33 cellular contexts compared by ENCODE assay signal in the genomic region with DNA sequence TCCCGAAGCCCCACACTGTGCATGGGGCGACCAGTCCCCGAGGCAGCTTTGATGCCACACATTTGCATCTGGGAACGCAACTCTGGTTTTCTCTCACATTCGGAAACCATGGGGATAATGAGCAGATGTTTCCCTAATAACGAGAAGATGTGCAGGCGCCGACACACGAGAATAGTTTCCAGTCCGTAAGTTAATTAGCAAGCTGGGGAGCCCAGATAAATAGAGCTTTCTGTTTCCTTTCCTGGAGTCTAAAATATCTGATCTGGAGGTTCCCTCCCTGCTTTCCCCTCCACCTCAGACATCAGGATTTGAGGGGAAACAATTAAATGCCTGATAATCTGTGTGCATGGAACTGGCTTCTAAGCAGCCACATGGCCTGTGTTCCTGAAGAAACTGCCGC.
DNase-seq lines count a peak whose midpoint lies in the region; FAIRE-seq and TF ChIP-seq lines count a peak whose summit lies in the region.
"Had no signal": no experiment of that assay in that cellular context is flagged by ENCODE, and none has a peak within 500 bp of the region (broad histone marks: within the 10 kb centered on the region; RNA-seq: fewer than 3 reads in every experiment).

No MANE protein-coding gene starts in this region.

- H3K36me3 ChIP-seq in neural progenitor cell (no peaks in the 10 kb centered on the region), small intestine (ENCODE audit: control insufficient read depth in 2 of 2, insufficient read depth in 2 of 2, low read length in 2 of 2) (no peaks in the 10 kb centered on the region)
- H3K36me3 ChIP-seq: colonic mucosa, left lung, thoracic aorta, uterus had no signal

- H3K9me3 Mint-ChIP-seq in brain (peaks cover 0 to 5% (median 0%) of the 10 kb centered on the region in 5 experiments), neural progenitor cell (peaks cover 4% of the 10 kb centered on the region)
- H3K9me3 Mint-ChIP-seq: activated B cell treated with CpG ODN at 0.5 μM for 24 hours; activated CD4-positive, alpha-beta T cell treated with anti-CD3 and anti-CD28 coated beads, Interleukin-2, amount 10 ng/mL, durations not matched to agents 7 days and 5 days; activated naive CD8-positive, alpha-beta T cell treated with anti-CD3 and anti-CD28 coated beads for 36 hours had no signal

- H3F3A ChIP-seq in neural progenitor cell (ENCODE audit: low read depth), result peaks cover 21% of the 10 kb centered on the region

- H3K27ac Mint-ChIP-seq in brain (peak overlapping the region in 3 of 5 experiments; percentile 46 to 90 (median 75)), neural progenitor cell (peak overlapping the region; percentile 93)
- H3K27ac Mint-ChIP-seq: activated B cell treated with CpG ODN at 0.5 μM for 24 hours; activated CD4-positive, alpha-beta T cell treated with anti-CD3 and anti-CD28 coated beads, Interleukin-2, amount 10 ng/mL, durations not matched to agents 7 days and 5 days; activated naive CD8-positive, alpha-beta T cell treated with anti-CD3 and anti-CD28 coated beads for 36 hours; naive B cell had no signal

- H3K4me1 Mint-ChIP-seq in brain, result peaks cover 19% of the 10 kb centered on the region
- peaks cover 20% of the 10 kb centered on the region for H3K4me1 Mint-ChIP-seq in neural progenitor cell
- H3K4me1 Mint-ChIP-seq: activated B cell treated with CpG ODN at 0.5 μM for 24 hours; activated CD4-positive, alpha-beta T cell treated with anti-CD3 and anti-CD28 coated beads, Interleukin-2, amount 10 ng/mL, durations not matched to agents 7 days and 5 days; activated naive CD8-positive, alpha-beta T cell treated with anti-CD3 and anti-CD28 coated beads for 36 hours; naive B cell had no signal

- peak; percentile 46 for DNase-seq in D341Med (ENCODE audit: low spot score)
- DNase-seq in SK-N-DZ (ENCODE audit: low spot score), result peak; percentile 64
- peak; percentile 69 for DNase-seq in neural progenitor cell (ENCODE audit: low spot score)
- no peak for DNase-seq in activated T-cell treated with anti-CD3 and anti-CD28 coated beads, Interleukin-2, amount 50 U/mL, for 1 hour
- no peak for DNase-seq in small intestine
- DNase-seq in COR-L47 (lab: John Stamatoyannopoulos, UW), result no peak
- DNase-seq in NCI-H446 treated with DMSO at 0.1 percent for 48 hours (lab: John Stamatoyannopoulos, UW), result no peak
- DNase-seq: activated B cell treated with CpG ODN at 0.5 μM for 24 hours; activated CD4-positive, alpha-beta T cell treated with anti-CD3 and anti-CD28 coated beads, Interleukin-2, amount 10 ng/mL, durations not matched to agents 7 days and 5 days; activated gamma-delta T cell; activated naive CD8-positive, alpha-beta T cell treated with anti-CD3 and anti-CD28 coated beads for 36 hours; AML-193; aorta; CD4-positive, alpha-beta memory T cell; colonic mucosa; DMS153; effector CD4-positive, alpha-beta T cell; left lung; midbrain; naive B cell; NCI-H1092 treated with DMSO at 0.1 percent for 48 hours; NCI-H187 treated with DMSO at 0.1 percent for 48 hours; Right ventricle myocardium superior; stimulated activated naive CD4-positive, alpha-beta T cell treated with Interleukin-2 at 50 U/mL for 16 hours; SW 1271; uterus had no signal

- no peak overlapping the region for H3K9ac ChIP-seq in neural progenitor cell

- no peaks in the 10 kb centered on the region for H3K9me3 ChIP-seq in neural progenitor cell (ENCODE audit: low read depth)
- H3K9me3 ChIP-seq in small intestine (ENCODE audit: control insufficient read depth, low read depth), result no peaks in the 10 kb centered on the region
- H3K9me3 ChIP-seq: colonic mucosa, left lung, thoracic aorta, uterus had no signal

- 66 to 83% (median 82%) methylated on average over 11 of the region's 11 CpGs for WGBS in small intestine, 3 donors

- H3K4me1 ChIP-seq in neural progenitor cell, result peaks cover 20% of the 10 kb centered on the region
- no peaks in the 10 kb centered on the region for H3K4me1 ChIP-seq in small intestine (ENCODE audit: control insufficient read depth in 2 of 2, insufficient read depth in 1 of 2, low read depth in 1 of 2, low read length in 1 of 2)
- H3K4me1 ChIP-seq: colonic mucosa, left lung, uterus had no signal

- no peaks in the 10 kb centered on the region for H4K20me1 ChIP-seq in neural progenitor cell (ENCODE audit: low read depth)

- H3K4me3 Mint-ChIP-seq in brain (peak overlapping the region in 3 of 5 experiments; percentile 9 to 41 (median 28)), neural progenitor cell (no peak overlapping the region)
- H3K4me3 Mint-ChIP-seq: activated B cell treated with CpG ODN at 0.5 μM for 24 hours; activated CD4-positive, alpha-beta T cell treated with anti-CD3 and anti-CD28 coated beads, Interleukin-2, amount 10 ng/mL, durations not matched to agents 7 days and 5 days; activated naive CD8-positive, alpha-beta T cell treated with anti-CD3 and anti-CD28 coated beads for 36 hours; CD4-positive, alpha-beta memory T cell; naive B cell had no signal

- no peak for TF ChIP-seq CTCF in brain (conservative IDR thresholded peaks at IDR 0.05)
- TF ChIP-seq CTCF in neural progenitor cell (IDR thresholded peaks at IDR 0.05), result no peak

- no peaks in the 10 kb centered on the region for H3K36me3 Mint-ChIP-seq in brain
- H3K36me3 Mint-ChIP-seq in neural progenitor cell, result no peaks in the 10 kb centered on the region
- H3K36me3 Mint-ChIP-seq: activated naive CD8-positive, alpha-beta T cell treated with anti-CD3 and anti-CD28 coated beads for 36 hours; CD4-positive, alpha-beta memory T cell; naive B cell had no signal

- H2AFZ ChIP-seq in neural progenitor cell (replicated peaks), result no peak overlapping the region
- H2AFZ ChIP-seq: PC-9 had no signal

- H3K27me3 ChIP-seq in neural progenitor cell (no peaks in the 10 kb centered on the region), small intestine (ENCODE audit: control insufficient read depth in 2 of 2, insufficient read depth in 2 of 2, low read length in 2 of 2) (no peaks in the 10 kb centered on the region)
- H3K27me3 ChIP-seq: colonic mucosa, left lung, uterus had no signal

- peak overlapping the region; percentile 44 for H3K4me2 ChIP-seq in neural progenitor cell
- H3K4me2 ChIP-seq: PC-9 had no signal

- peak overlapping the region; percentile 76 for H3K27ac ChIP-seq in neural progenitor cell
- no peak overlapping the region for H3K27ac ChIP-seq in small intestine (ENCODE audit: low read depth in 1 of 2, low read length in 1 of 2)
- H3K27ac ChIP-seq: colonic mucosa, left lung, PC-9, thoracic aorta had no signal

- no peak for FAIRE-seq in small intestine (lab: Jason Lieb, UNC)
- FAIRE-seq: GM12878, H1, HTR-8/SVneo, islet of Langerhans had no signal

- peaks cover 13% of the 10 kb centered on the region for H3K27me3 Mint-ChIP-seq in brain
- peaks cover 6% of the 10 kb centered on the region for H3K27me3 Mint-ChIP-seq in neural progenitor cell (ENCODE audit: insufficient read depth, low read depth)
- H3K27me3 Mint-ChIP-seq: activated CD4-positive, alpha-beta T cell treated with anti-CD3 and anti-CD28 coated beads, Interleukin-2, amount 10 ng/mL, durations not matched to agents 7 days and 5 days; activated naive CD8-positive, alpha-beta T cell treated with anti-CD3 and anti-CD28 coated beads for 36 hours had no signal

- H3K4me3 ChIP-seq in neural progenitor cell, result no peak overlapping the region
- no peak overlapping the region for H3K4me3 ChIP-seq in small intestine (ENCODE audit: low read depth in 1 of 2, low read length in 2 of 2)
- H3K4me3 ChIP-seq: colonic mucosa, GM12878, left lung, PC-9, thoracic aorta, uterus had no signal

- H3K79me2 ChIP-seq in neural progenitor cell (ENCODE audit: low read depth), result no peaks in the 10 kb centered on the region

Comparison
In these comparisons a context has a peak if more than half of its experiments do, and no peak if none do; other contexts are left out.
1. DNase-seq: peak in D341Med (single experiment), SK-N-DZ (single experiment) and neural progenitor cell (single experiment); none in activated T-cell treated with anti-CD3 and anti-CD28 coated beads, Interleukin-2, amount 50 U/mL, for 1 hour (single experiment), small intestine (single experiment), COR-L47 (single experiment) and NCI-H446 treated with DMSO at 0.1 percent for 48 hours (single experiment).